9 cellular contexts compared by ENCODE assay signal in genomic region chr14:91311284-91311662, GRCh38.
A peak's percentile ranks its signal among the peaks of the same experiment; 100 is the strongest.
DNase-seq lines count a peak whose midpoint lies in the region; TF ChIP-seq lines count a peak whose summit lies in the region.
"Had no signal": no experiment of that assay in that cellular context is flagged by ENCODE, and none has a peak within 500 bp of the region (broad histone marks: within the 10 kb centered on the region; RNA-seq: fewer than 3 reads in every experiment).

No MANE protein-coding gene starts in this region.

- no peak overlapping the region for H2AFZ ChIP-seq in Loucy (ENCODE audit: low read length)
- no peak overlapping the region for H2AFZ ChIP-seq in osteoblast (ENCODE audit: low read length)

- H3K36me3 ChIP-seq in Loucy (ENCODE audit: insufficient read depth, low read length) (peaks cover 89% of the 10 kb centered on the region; the same call in 1 of the 2 replicates), osteoblast (ENCODE audit: insufficient read depth, low read length) (no peaks in the 10 kb centered on the region)

- H3K79me2 ChIP-seq in Loucy (ENCODE audit: insufficient read depth, low read length) (peaks cover 3% of the 10 kb centered on the region; the same call in 1 of the 2 replicates), osteoblast (ENCODE audit: insufficient read depth, low read length) (no peaks in the 10 kb centered on the region)

- no peaks in the 10 kb centered on the region for H3F3A ChIP-seq in Loucy (ENCODE audit: low read depth)

- no peak overlapping the region for H3K27ac ChIP-seq in osteoblast (ENCODE audit: low read depth, low read length)
- H3K27ac ChIP-seq: psoas muscle had no signal

- TF ChIP-seq CTCF in Loucy (conservative IDR thresholded peaks at IDR 0.05; ENCODE audit: low read length) (peak; percentile 44), osteoblast (IDR thresholded peaks at IDR 0.05; ENCODE audit: extremely low read depth, low read depth, low read length) (no peak)

- H3K9me2 ChIP-seq in Loucy (replicated peaks; ENCODE audit: low read depth, low read length), result no peaks in the 10 kb centered on the region

- H3K4me2 ChIP-seq in Loucy (ENCODE audit: low read depth, low read length, poor library complexity, severe bottlenecking), result no peak overlapping the region
- H3K4me2 ChIP-seq in osteoblast (ENCODE audit: insufficient read depth, low read length), result no peak overlapping the region

- H3K9ac ChIP-seq in Loucy (ENCODE audit: low read depth, low read length, poor library complexity, severe bottlenecking), result no peak overlapping the region

- peak; percentile 31 for DNase-seq in A172 (ENCODE audit: low spot score)
- DNase-seq in activated CD4-positive, alpha-beta T cell treated with anti-CD3 and anti-CD28 coated beads for 48 hours, result peak; percentile 49
- DNase-seq in effector CD4-positive, alpha-beta T cell, result peak; percentile 42
- DNase-seq in NCI-H2107 (lab: John Stamatoyannopoulos, UW), result no peak
- DNase-seq in NCI-H1436 treated with DMSO at 0.1 percent for 48 hours (lab: John Stamatoyannopoulos, UW), result no peak
- no peak for DNase-seq in osteoblast (ENCODE audit: insufficient read length, low spot score, missing footprints)
- no peak for DNase-seq in NCI-H1417 treated with DMSO at 0.1 percent for 48 hours (lab: John Stamatoyannopoulos, UW)
- DNase-seq: psoas muscle had no signal

- H4K20me1 ChIP-seq in Loucy (ENCODE audit: insufficient read depth, low read length, poor library complexity, severe bottlenecking) (no peaks in the 10 kb centered on the region), osteoblast (ENCODE audit: insufficient read depth, low read length) (no peaks in the 10 kb centered on the region)

- peaks cover 15% of the 10 kb centered on the region for H3K4me1 ChIP-seq in Loucy (ENCODE audit: insufficient read depth, low read length, poor library complexity, severe bottlenecking)
- H3K4me1 ChIP-seq in osteoblast (ENCODE audit: insufficient read depth, low read length), result no peaks in the 10 kb centered on the region
- H3K4me1 ChIP-seq: psoas muscle had no signal

- H3K27me3 ChIP-seq in Loucy (ENCODE audit: insufficient read depth, low read length, poor library complexity, severe bottlenecking) (no peaks in the 10 kb centered on the region), osteoblast (ENCODE audit: insufficient read depth, low read length) (peaks cover 2% of the 10 kb centered on the region)

- H3K4me3 ChIP-seq in Loucy (ENCODE audit: low read length, poor library complexity, severe bottlenecking), result no peak overlapping the region
- no peak overlapping the region for H3K4me3 ChIP-seq in osteoblast (ENCODE audit: insufficient read depth, low read length)
- H3K4me3 ChIP-seq: psoas muscle had no signal

- H3K9me3 ChIP-seq in Loucy (ENCODE audit: insufficient read depth, low read depth, low read length), result no peaks in the 10 kb centered on the region
- no peaks in the 10 kb centered on the region for H3K9me3 ChIP-seq in osteoblast (ENCODE audit: low read depth, low read length)
- H3K9me3 ChIP-seq: psoas muscle had no signal

Comparison
In these comparisons a context has a peak if more than half of its experiments do, and no peak if none do; other contexts are left out.
1. DNase-seq: peak in A172 (single experiment), activated CD4-positive, alpha-beta T cell treated with anti-CD3 and anti-CD28 coated beads for 48 hours (single experiment) and effector CD4-positive, alpha-beta T cell (single experiment); none in NCI-H2107 (single experiment), NCI-H1436 treated with DMSO at 0.1 percent for 48 hours (single experiment), osteoblast (single experiment) and NCI-H1417 treated with DMSO at 0.1 percent for 48 hours (single experiment).